In the genomic region with DNA sequence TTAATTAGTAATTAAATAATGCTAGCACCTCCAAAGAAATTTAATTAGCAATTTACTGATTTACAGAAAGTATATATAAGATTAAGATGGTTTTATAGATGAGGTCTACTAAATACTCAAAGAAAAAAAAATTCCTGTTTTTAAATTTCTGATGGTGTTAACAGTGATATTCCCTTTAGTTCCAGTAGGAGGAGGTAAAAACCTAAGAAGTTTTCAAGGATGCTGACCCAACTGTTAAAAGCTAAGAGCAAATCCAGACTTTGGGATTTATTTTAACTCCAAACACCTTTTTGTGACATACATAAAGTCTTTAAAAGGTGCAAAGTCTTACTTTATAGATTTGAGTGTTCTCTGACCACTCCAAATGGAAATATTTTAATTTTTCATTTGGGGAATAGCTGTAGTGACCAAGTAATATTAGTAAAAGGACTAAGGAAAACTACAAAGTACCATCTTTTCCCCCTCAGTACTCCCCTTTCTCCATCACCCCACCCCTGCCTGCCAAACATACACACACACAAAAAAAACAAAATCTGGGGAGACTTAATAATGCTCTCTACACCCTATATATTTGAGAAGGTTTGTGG, we compare ENCODE assay signal across 12 cellular contexts. TPM values are rescaled to one million over a fixed set of nuclear protein-coding genes. Genes with fewer than 3 reads are reported as not detected.
DNase-seq lines count a peak whose midpoint lies in the region; ATAC-seq and TF ChIP-seq lines count a peak whose summit lies in the region.
"Had no signal": no experiment of that assay in that cellular context is flagged by ENCODE, and none has a peak within 500 bp of the region (broad histone marks: within the 10 kb centered on the region; RNA-seq: fewer than 3 reads in every experiment).

No MANE protein-coding gene starts in this region.

- H4K20me1 ChIP-seq in DND-41 (ENCODE audit: insufficient read depth, low read length) = no peaks in the 10 kb centered on the region
- H4K20me1 ChIP-seq in MM.1S (ENCODE audit: insufficient read depth, low read length) = no peaks in the 10 kb centered on the region
- H4K20me1 ChIP-seq in mammary epithelial cell (ENCODE audit: insufficient read depth, low read length) = no peaks in the 10 kb centered on the region

- peaks cover 5% of the 10 kb centered on the region for H3K27me3 Mint-ChIP-seq in activated naive CD8-positive, alpha-beta T cell treated with anti-CD3 and anti-CD28 coated beads, Interleukin-2, amount 50 U/mL, for 24 hours
- H3K27me3 Mint-ChIP-seq in CD8-positive, alpha-beta T cell (ENCODE audit: low read depth) = peaks cover 11% of the 10 kb centered on the region
- H3K27me3 Mint-ChIP-seq in CD8-positive, alpha-beta memory T cell = peaks cover 0 to 3% of the 10 kb centered on the region in 2 donors
- H3K27me3 Mint-ChIP-seq: IgD-negative memory B cell had no signal

- H3K4me3 ChIP-seq in DND-41 (ENCODE audit: low read depth in 1 of 2, low read length in 2 of 2) (no peak overlapping the region), MM.1S (ENCODE audit: low read length) (no peak overlapping the region), mammary epithelial cell (replicated peaks in 1 of 3; ENCODE audit: insufficient read depth in 1 of 3, low read depth in 2 of 3, low read length in 3 of 3) (no peak overlapping the region), lower lobe of right lung (no peak overlapping the region)
- no peak overlapping the region for H3K4me3 ChIP-seq in CD8-positive, alpha-beta T cell (ENCODE audit: low read depth, low read length)
- H3K4me3 ChIP-seq in CD8-positive, alpha-beta memory T cell (ENCODE audit: low read length) = no peak overlapping the region

- intact Hi-C loops in mammary epithelial cell (cut with micrococcal nuclease) = loop anchor here (1.0 to 2.0 kb wide), 3 partner anchors 286 to 662 kb away; no protein-coding TSS in a partner anchor
- intact Hi-C loops in lower lobe of right lung (cut with DNase I) = no loop called here
- intact Hi-C loops in CD8-positive, alpha-beta T cell (cut with DNase I, micrococcal nuclease) = no loop called here

- H3K4me1 ChIP-seq in DND-41 (ENCODE audit: insufficient read depth, low read length) (no peaks in the 10 kb centered on the region), MM.1S (ENCODE audit: low read length) (no peaks in the 10 kb centered on the region), mammary epithelial cell (ENCODE audit: insufficient read depth, low read length) (no peaks in the 10 kb centered on the region), lower lobe of right lung (no peaks in the 10 kb centered on the region)
- no peaks in the 10 kb centered on the region for H3K4me1 ChIP-seq in CD8-positive, alpha-beta T cell (ENCODE audit: insufficient read depth, low read length)
- H3K4me1 ChIP-seq in CD8-positive, alpha-beta memory T cell (ENCODE audit: insufficient read depth, low read length) = no peaks in the 10 kb centered on the region

- in situ Hi-C loops in mammary epithelial cell (cut with MboI; ENCODE audit: low sequenced_read_pairs in 2 of 2) = loop anchor here in 1 of 2 donors (10.0 kb wide), 1 partner anchor 288 kb away; no protein-coding TSS in a partner anchor

- no peak overlapping the region for H3K27ac Mint-ChIP-seq in activated naive CD8-positive, alpha-beta T cell treated with anti-CD3 and anti-CD28 coated beads, Interleukin-2, amount 50 U/mL, for 24 hours
- H3K27ac Mint-ChIP-seq in CD8-positive, alpha-beta T cell = no peak overlapping the region
- no peak overlapping the region for H3K27ac Mint-ChIP-seq in CD8-positive, alpha-beta memory T cell
- H3K27ac Mint-ChIP-seq: IgD-negative memory B cell had no signal

- no peaks in the 10 kb centered on the region for H3K9me2 ChIP-seq in MM.1S (replicated peaks; ENCODE audit: insufficient read depth, low read length)

- H2AFZ ChIP-seq in DND-41 (ENCODE audit: low read depth, low read length) = no peak overlapping the region
- no peak overlapping the region for H2AFZ ChIP-seq in MM.1S (ENCODE audit: low read length)
- H2AFZ ChIP-seq in mammary epithelial cell (ENCODE audit: low read depth, low read length) = no peak overlapping the region

- DNase-seq in DND-41 = no peak
- peak; percentile 13 for DNase-seq in MM.1S
- DNase-seq in mammary epithelial cell = no peak
- no peak for DNase-seq in lower lobe of right lung
- DNase-seq in activated naive CD8-positive, alpha-beta T cell treated with anti-CD3 and anti-CD28 coated beads, Interleukin-2, amount 50 U/mL, for 24 hours = no peak
- DNase-seq in CD8-positive, alpha-beta T cell = no peak
- DNase-seq in stimulated activated naive CD4-positive, alpha-beta T cell (lab: John Stamatoyannopoulos, UW) = no peak
- no peak for DNase-seq in CD8-positive, alpha-beta memory T cell
- DNase-seq: H7, head of caudate nucleus had no signal

- H3K9me3 Mint-ChIP-seq in activated naive CD8-positive, alpha-beta T cell treated with anti-CD3 and anti-CD28 coated beads, Interleukin-2, amount 50 U/mL, for 24 hours = no peaks in the 10 kb centered on the region
- H3K9me3 Mint-ChIP-seq in CD8-positive, alpha-beta T cell = no peaks in the 10 kb centered on the region
- H3K9me3 Mint-ChIP-seq in CD8-positive, alpha-beta memory T cell = peaks cover 0 to 6% (median 0%) of the 10 kb centered on the region in 5 donors
- H3K9me3 Mint-ChIP-seq: IgD-negative memory B cell had no signal

- no TSS peak for BruUV-seq in mammary epithelial cell (replicated peaks; lab: Mats Ljungman, UMichigan)

- POLR2A ChIA-PET in CD8-positive, alpha-beta T cell (lab: Charles Lee) = no interaction called here
- POLR2A ChIA-PET in CD8-positive, alpha-beta memory T cell (lab: Charles Lee) = no interaction called here

- dilution Hi-C loops in mammary epithelial cell (cut with HindIII; ENCODE audit: low sequenced_read_pairs) = no loop called here

- no peaks in the 10 kb centered on the region for H3K36me3 Mint-ChIP-seq in activated naive CD8-positive, alpha-beta T cell treated with anti-CD3 and anti-CD28 coated beads, Interleukin-2, amount 50 U/mL, for 24 hours (ENCODE audit: low read depth)
- no peaks in the 10 kb centered on the region for H3K36me3 Mint-ChIP-seq in CD8-positive, alpha-beta T cell
- no peaks in the 10 kb centered on the region for H3K36me3 Mint-ChIP-seq in CD8-positive, alpha-beta memory T cell
- H3K36me3 Mint-ChIP-seq: IgD-negative memory B cell had no signal

- no peaks in the 10 kb centered on the region for H3F3A ChIP-seq in MM.1S (ENCODE audit: insufficient read depth, low read length)

- no peak overlapping the region for H3K4me2 ChIP-seq in DND-41 (ENCODE audit: insufficient read depth, low read length)
- H3K4me2 ChIP-seq in MM.1S (ENCODE audit: low read depth, low read length) = no peak overlapping the region
- no peak overlapping the region for H3K4me2 ChIP-seq in mammary epithelial cell (ENCODE audit: insufficient read depth, low read depth, low read length)

- no peak for ATAC-seq in DND-41 (ENCODE audit: insufficient read depth, low read depth)
- ATAC-seq in lower lobe of right lung = no peak
- no peak for ATAC-seq in activated naive CD8-positive, alpha-beta T cell treated with anti-CD3 and anti-CD28 coated beads, Interleukin-2, amount 50 U/mL, for 24 hours
- no peak for ATAC-seq in CD8-positive, alpha-beta T cell

- H3K4me1 Mint-ChIP-seq in activated naive CD8-positive, alpha-beta T cell treated with anti-CD3 and anti-CD28 coated beads, Interleukin-2, amount 50 U/mL, for 24 hours = no peaks in the 10 kb centered on the region
- no peaks in the 10 kb centered on the region for H3K4me1 Mint-ChIP-seq in CD8-positive, alpha-beta T cell (ENCODE audit: low read depth)
- no peaks in the 10 kb centered on the region for H3K4me1 Mint-ChIP-seq in CD8-positive, alpha-beta memory T cell
- H3K4me1 Mint-ChIP-seq: IgD-negative memory B cell had no signal

- H3K27ac ChIP-seq in DND-41 (ENCODE audit: low read length) (no peak overlapping the region), MM.1S (ENCODE audit: low read length) (no peak overlapping the region), mammary epithelial cell (ENCODE audit: insufficient read depth, low read depth, low read length) (no peak overlapping the region), lower lobe of right lung (no peak overlapping the region)
- no peak overlapping the region for H3K27ac ChIP-seq in CD8-positive, alpha-beta T cell (ENCODE audit: low read depth, low read length)
- no peak overlapping the region for H3K27ac ChIP-seq in CD8-positive, alpha-beta memory T cell (ENCODE audit: low read depth, low read length)

- no peak overlapping the region for H3K4me3 Mint-ChIP-seq in activated naive CD8-positive, alpha-beta T cell treated with anti-CD3 and anti-CD28 coated beads, Interleukin-2, amount 50 U/mL, for 24 hours
- H3K4me3 Mint-ChIP-seq in CD8-positive, alpha-beta T cell = no peak overlapping the region
- no peak overlapping the region for H3K4me3 Mint-ChIP-seq in CD8-positive, alpha-beta memory T cell
- H3K4me3 Mint-ChIP-seq: IgD-negative memory B cell had no signal

- H3K79me2 ChIP-seq in DND-41 (ENCODE audit: insufficient read depth, low read length) (no peaks in the 10 kb centered on the region), MM.1S (ENCODE audit: low read length) (no peaks in the 10 kb centered on the region), mammary epithelial cell (ENCODE audit: insufficient read depth, low read length) (no peaks in the 10 kb centered on the region)

- no peak overlapping the region for H3K9ac ChIP-seq in DND-41 (ENCODE audit: low read depth, low read length)
- H3K9ac ChIP-seq in MM.1S (ENCODE audit: low read length) = no peak overlapping the region
- H3K9ac ChIP-seq in mammary epithelial cell (ENCODE audit: insufficient read depth, low read length) = no peak overlapping the region

- H3K36me3 ChIP-seq in DND-41 (ENCODE audit: insufficient read depth, low read length) = no peaks in the 10 kb centered on the region
- H3K36me3 ChIP-seq in MM.1S (replicated peaks; ENCODE audit: insufficient read depth, low read length) = no peaks in the 10 kb centered on the region
- H3K36me3 ChIP-seq in mammary epithelial cell (ENCODE audit: insufficient read depth, low read length) = no peaks in the 10 kb centered on the region
- H3K36me3 ChIP-seq in lower lobe of right lung = no peaks in the 10 kb centered on the region
- no peaks in the 10 kb centered on the region for H3K36me3 ChIP-seq in CD8-positive, alpha-beta T cell (ENCODE audit: insufficient read depth, low read length)
- no peaks in the 10 kb centered on the region for H3K36me3 ChIP-seq in CD8-positive, alpha-beta memory T cell (ENCODE audit: insufficient read depth, low read length)

- TF ChIP-seq CTCF in DND-41 (IDR thresholded peaks at IDR 0.05; ENCODE audit: borderline replicate concordance, extremely low read depth, low read length, poor library complexity, severe bottlenecking) = peak; percentile 11
- TF ChIP-seq CTCF in MM.1S (IDR thresholded peaks at IDR 0.05; ENCODE audit: low read length) = peak; percentile 39
- TF ChIP-seq CTCF in mammary epithelial cell (conservative IDR thresholded peaks at IDR 0.05 in 1 of 2, IDR thresholded peaks at IDR 0.05 in 1 of 2; ENCODE audit: extremely low read depth in 1 of 2, insufficient read depth in 1 of 2, low read depth in 1 of 2, low read length in 2 of 2) = peak; percentile 44 to 60
- TF ChIP-seq CTCF in lower lobe of right lung (IDR thresholded peaks at IDR 0.05) = peak; percentile 39
- TF ChIP-seq CTCF in CD8-positive, alpha-beta T cell (IDR thresholded peaks at IDR 0.05) = no peak

- H3K9me3 ChIP-seq in DND-41 (ENCODE audit: insufficient read depth, low read length, severe bottlenecking) (no peaks in the 10 kb centered on the region), MM.1S (replicated peaks; ENCODE audit: insufficient read depth, low read length) (no peaks in the 10 kb centered on the region), mammary epithelial cell (replicated peaks; ENCODE audit: insufficient read depth, low read length) (no peaks in the 10 kb centered on the region), lower lobe of right lung (no peaks in the 10 kb centered on the region)
- no peaks in the 10 kb centered on the region for H3K9me3 ChIP-seq in CD8-positive, alpha-beta T cell (ENCODE audit: low read length)
- no peaks in the 10 kb centered on the region for H3K9me3 ChIP-seq in CD8-positive, alpha-beta memory T cell (ENCODE audit: low read length)

- CTCF ChIA-PET in mammary epithelial cell (lab: Charles Lee; ENCODE audit: low non-redundant PET) = interaction anchor here (0.6 kb wide), 2 partner anchors 469 to 563 kb away, joined by 4 to 7 read pairs; no protein-coding TSS in a partner anchor
- CTCF ChIA-PET in CD8-positive, alpha-beta T cell (lab: Charles Lee) = no interaction called here
- CTCF ChIA-PET in CD8-positive, alpha-beta memory T cell (lab: Charles Lee) = no interaction called here

- H3K27me3 ChIP-seq in DND-41 (ENCODE audit: insufficient read depth, low read length, poor library complexity) (no peaks in the 10 kb centered on the region), MM.1S (replicated peaks; ENCODE audit: insufficient read depth, low read length) (no peaks in the 10 kb centered on the region), mammary epithelial cell (ENCODE audit: insufficient read depth, low read length) (peaks cover 2% of the 10 kb centered on the region), lower lobe of right lung (ENCODE audit: low read depth) (no peaks in the 10 kb centered on the region)
- no peaks in the 10 kb centered on the region for H3K27me3 ChIP-seq in CD8-positive, alpha-beta T cell (ENCODE audit: insufficient read depth, low read length)
- H3K27me3 ChIP-seq in CD8-positive, alpha-beta memory T cell (ENCODE audit: insufficient read depth, low read length, poor library complexity, severe bottlenecking) = no peaks in the 10 kb centered on the region

RNA-seq across cellular contexts. Expression of gene CSN1S1, which starts 34.2 kb away (rescaled TPM):
- total RNA-seq in mammary epithelial cell = not detected
- not detected for polyA plus RNA-seq in mammary epithelial cell
- not detected for polyA minus RNA-seq in mammary epithelial cell
- not detected for total RNA-seq in lower lobe of right lung
- not detected for total RNA-seq in CD8-positive, alpha-beta T cell
- not detected for total RNA-seq in CD8-positive, alpha-beta memory T cell
- not detected for polyA plus RNA-seq in CD8-positive, alpha-beta memory T cell
- total RNA-seq: H7, temporal lobe had no signal
- polyA plus RNA-seq: IgD-negative memory B cell had no signal

RNA-seq across cellular contexts. Expression of gene SULT1E1, which starts 36.7 kb away (rescaled TPM):
- total RNA-seq in mammary epithelial cell = 10 to 100 TPM in 1 of 2 donors, 1 to 10 TPM in 1; 4.8 to 18.2 TPM
- polyA plus RNA-seq in mammary epithelial cell = 2.0 TPM
- 1.4 TPM for polyA minus RNA-seq in mammary epithelial cell
- total RNA-seq in lower lobe of right lung = 1.0 TPM
- not detected for total RNA-seq in CD8-positive, alpha-beta T cell
- not detected for total RNA-seq in CD8-positive, alpha-beta memory T cell
- not detected for polyA plus RNA-seq in CD8-positive, alpha-beta memory T cell
- total RNA-seq: H7 had no signal
- polyA plus RNA-seq: IgD-negative memory B cell had no signal
